In the genomic region with DNA sequence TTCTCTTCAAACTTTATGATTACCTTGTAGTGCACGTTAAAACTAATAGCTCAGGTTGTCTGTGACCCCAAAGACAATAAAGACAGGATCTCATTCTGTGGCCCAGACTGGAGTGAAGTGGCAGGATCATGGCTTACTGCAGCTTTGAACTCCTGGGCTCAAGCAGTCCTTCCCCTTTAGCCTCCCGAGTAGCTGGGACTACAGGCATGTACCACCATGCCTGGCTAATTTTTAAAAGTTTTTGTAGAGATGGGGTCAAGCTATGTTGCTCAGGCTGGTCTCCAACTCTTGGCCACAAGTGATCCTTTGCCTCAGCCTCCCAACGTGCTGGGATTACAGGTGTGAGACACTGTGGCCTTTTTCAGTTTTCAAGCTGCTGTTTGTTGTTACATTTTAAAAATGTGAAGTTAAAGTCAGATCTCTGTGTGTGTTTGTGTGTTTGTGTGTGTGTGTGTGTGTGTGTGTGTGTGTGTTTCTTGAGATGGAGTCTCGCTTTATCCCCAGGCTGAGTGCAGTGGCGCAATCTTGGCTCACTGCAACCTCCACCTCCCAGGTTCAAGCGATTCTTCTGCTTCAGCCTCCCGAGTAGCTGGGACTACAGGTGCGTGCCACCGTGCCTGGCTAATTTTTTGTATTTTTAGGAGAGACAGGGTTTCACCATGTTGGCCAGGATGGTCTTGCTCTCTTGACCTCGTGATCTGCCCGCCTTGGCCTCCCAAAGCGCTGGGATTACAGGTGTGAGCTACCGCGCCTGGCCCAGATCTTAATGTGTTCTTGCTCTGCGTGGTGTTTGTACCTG, we compare ENCODE assay signal across 1 cellular context.
A peak's percentile ranks its signal among the peaks of the same experiment; 100 is the strongest.
TF ChIP-seq lines count a peak whose summit lies in the region.

No MANE protein-coding gene starts in this region.

TF ChIP-seq in GM12878, 131 proteins besides CTCF, POLR2A, EP300 and RAD21:
- TF ChIP-seq, protein P1, sequence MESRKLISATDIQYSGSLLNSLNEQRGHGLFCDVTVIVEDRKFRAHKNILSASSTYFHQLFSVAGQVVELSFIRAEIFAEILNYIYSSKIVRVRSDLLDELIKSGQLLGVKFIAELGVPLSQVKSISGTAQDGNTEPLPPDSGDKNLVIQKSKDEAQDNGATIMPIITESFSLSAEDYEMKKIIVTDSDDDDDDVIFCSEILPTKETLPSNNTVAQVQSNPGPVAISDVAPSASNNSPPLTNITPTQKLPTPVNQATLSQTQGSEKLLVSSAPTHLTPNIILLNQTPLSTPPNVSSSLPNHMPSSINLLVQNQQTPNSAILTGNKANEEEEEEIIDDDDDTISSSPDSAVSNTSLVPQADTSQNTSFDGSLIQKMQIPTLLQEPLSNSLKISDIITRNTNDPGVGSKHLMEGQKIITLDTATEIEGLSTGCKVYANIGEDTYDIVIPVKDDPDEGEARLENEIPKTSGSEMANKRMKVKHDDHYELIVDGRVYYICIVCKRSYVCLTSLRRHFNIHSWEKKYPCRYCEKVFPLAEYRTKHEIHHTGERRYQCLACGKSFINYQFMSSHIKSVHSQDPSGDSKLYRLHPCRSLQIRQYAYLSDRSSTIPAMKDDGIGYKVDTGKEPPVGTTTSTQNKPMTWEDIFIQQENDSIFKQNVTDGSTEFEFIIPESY (IDR thresholded peaks at IDR 0.05): peak; percentile 76; the same call in 1 of the 2 replicates
- TF ChIP-seq, protein P2, sequence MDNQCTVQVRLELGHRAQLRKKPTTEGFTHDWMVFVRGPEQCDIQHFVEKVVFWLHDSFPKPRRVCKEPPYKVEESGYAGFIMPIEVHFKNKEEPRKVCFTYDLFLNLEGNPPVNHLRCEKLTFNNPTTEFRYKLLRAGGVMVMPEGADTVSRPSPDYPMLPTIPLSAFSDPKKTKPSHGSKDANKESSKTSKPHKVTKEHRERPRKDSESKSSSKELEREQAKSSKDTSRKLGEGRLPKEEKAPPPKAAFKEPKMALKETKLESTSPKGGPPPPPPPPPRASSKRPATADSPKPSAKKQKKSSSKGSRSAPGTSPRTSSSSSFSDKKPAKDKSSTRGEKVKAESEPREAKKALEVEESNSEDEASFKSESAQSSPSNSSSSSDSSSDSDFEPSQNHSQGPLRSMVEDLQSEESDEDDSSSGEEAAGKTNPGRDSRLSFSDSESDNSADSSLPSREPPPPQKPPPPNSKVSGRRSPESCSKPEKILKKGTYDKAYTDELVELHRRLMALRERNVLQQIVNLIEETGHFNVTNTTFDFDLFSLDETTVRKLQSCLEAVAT (IDR thresholded peaks at IDR 0.05): peak; percentile 57; the same call in 1 of the 2 replicates
